8 cellular contexts compared by ENCODE assay signal in genomic region chr11:57761301-57762234, GRCh38. TPM values are rescaled to one million over a fixed set of nuclear protein-coding genes. Genes with fewer than 3 reads are reported as not detected.
A peak's percentile ranks its signal among the peaks of the same experiment; 100 is the strongest.
DNase-seq lines count a peak whose midpoint lies in the region; ATAC-seq, FAIRE-seq and TF ChIP-seq lines count a peak whose summit lies in the region.

Gene CTNND1 (plus strand): TSS chr11:57761802. CDS start chr11:57791479, 29,677 bp downstream.

- peak within 1 kb of the TSS; percentile 70 for H3K27ac Mint-ChIP-seq in activated naive CD8-positive, alpha-beta T cell treated with anti-CD3 and anti-CD28 coated beads, Interleukin-2, amount 50 U/mL, for 24 hours
- peak within 1 kb of the TSS; percentile 99 for H3K27ac Mint-ChIP-seq in glutamatergic neuron (ENCODE audit: unreplicated experiment)

- DNase-seq in A549 (ENCODE audit: low read depth in 1 of 2, low spot score in 1 of 2) (peak; percentile 98 to 99), NCI-H2107 treated with DMSO at 0.1 percent for 48 hours (lab: John Stamatoyannopoulos, UW; ENCODE audit: unreplicated experiment) (peak; percentile 95), glutamatergic neuron (peak; percentile 76), NCI-H1417 (lab: John Stamatoyannopoulos, UW) (no peak)
- DNase-seq in activated naive CD8-positive, alpha-beta T cell treated with anti-CD3 and anti-CD28 coated beads, Interleukin-2, amount 50 U/mL, for 24 hours: no peak

- H3K4me1 ChIP-seq in A549 (peaks cover 22% of the 10 kb centered on the region), neuron (ENCODE audit: insufficient read depth, low read length) (peaks cover 29% of the 10 kb centered on the region)

- H3K27me3 Mint-ChIP-seq in activated naive CD8-positive, alpha-beta T cell treated with anti-CD3 and anti-CD28 coated beads, Interleukin-2, amount 50 U/mL, for 24 hours: no peaks in the 10 kb centered on the region
- H3K27me3 Mint-ChIP-seq in glutamatergic neuron (ENCODE audit: unreplicated experiment): peaks cover 6% of the 10 kb centered on the region

- H3K4me3 ChIP-seq in A549: peak within 1 kb of the TSS; percentile 73
- H3K4me3 ChIP-seq in neuron (ENCODE audit: low read length): peak within 1 kb of the TSS; percentile 85

- no peak for TF ChIP-seq EP300 in A549 (IDR thresholded peaks at IDR 0.05)

- POLR2A ChIA-PET in A549 (lab: Yijun Ruan, JAX): interaction anchor here (1.0 to 3.0 kb wide), 7 partner anchors 10 to 50 kb away, joined by 6 to 28 read pairs (median 17); partner anchors contain the start of genes BTBD18, MED19, SELENOH and TMX2

- H3K36me3 Mint-ChIP-seq in activated naive CD8-positive, alpha-beta T cell treated with anti-CD3 and anti-CD28 coated beads, Interleukin-2, amount 50 U/mL, for 24 hours (ENCODE audit: low read depth): peaks cover 8% of the 10 kb centered on the region
- no peaks in the 10 kb centered on the region for H3K36me3 Mint-ChIP-seq in glutamatergic neuron (ENCODE audit: unreplicated experiment)

- TF ChIP-seq POLR2A in A549 (IDR thresholded peaks at IDR 0.05; ENCODE audit: low read length) (peak; percentile 36), GM15510 (IDR thresholded peaks at IDR 0.05; ENCODE audit: borderline replicate concordance, extremely low read depth, insufficient read length) (peak; percentile 45)

- peak within 1 kb of the TSS; percentile 82 for H3K4me3 Mint-ChIP-seq in activated naive CD8-positive, alpha-beta T cell treated with anti-CD3 and anti-CD28 coated beads, Interleukin-2, amount 50 U/mL, for 24 hours
- peak within 1 kb of the TSS; percentile 96 for H3K4me3 Mint-ChIP-seq in glutamatergic neuron (ENCODE audit: unreplicated experiment)

- no peaks in the 10 kb centered on the region for H3K9me3 Mint-ChIP-seq in activated naive CD8-positive, alpha-beta T cell treated with anti-CD3 and anti-CD28 coated beads, Interleukin-2, amount 50 U/mL, for 24 hours
- H3K9me3 Mint-ChIP-seq in glutamatergic neuron (ENCODE audit: unreplicated experiment): peaks cover 14% of the 10 kb centered on the region

- peak within 1 kb of the TSS; percentile 71 for H2AFZ ChIP-seq in neuron (ENCODE audit: low read depth, low read length)

- TF ChIP-seq CTCF in A549 (IDR thresholded peaks at IDR 0.05) (no peak), glutamatergic neuron (IDR thresholded peaks at IDR 0.05; ENCODE audit: partially characterized antibody, unreplicated experiment) (no peak)

- peak within 1 kb of the TSS; percentile 91 to 97 for H3K27ac ChIP-seq in A549

- no peaks in the 10 kb centered on the region for H3K36me3 ChIP-seq in neuron (ENCODE audit: insufficient read depth, low read length)

- H3K4me2 ChIP-seq in A549: peak within 1 kb of the TSS; percentile 92

- CTCF ChIA-PET in A549 (lab: Yijun Ruan, JAX): interaction anchor here (0.7 to 12.4 kb wide), 11 partner anchors 10 to 1157 kb away, joined by 3 to 216 read pairs (median 5); partner anchors contain the start of gene BTBD18

- peaks cover 28% of the 10 kb centered on the region for H3K4me1 Mint-ChIP-seq in activated naive CD8-positive, alpha-beta T cell treated with anti-CD3 and anti-CD28 coated beads, Interleukin-2, amount 50 U/mL, for 24 hours
- H3K4me1 Mint-ChIP-seq in glutamatergic neuron (ENCODE audit: low read depth, unreplicated experiment): peaks cover 9% of the 10 kb centered on the region

- ATAC-seq in A549 (peak; percentile 98 to 99), HG02840 (IDR thresholded peaks at IDR 0.05; ENCODE audit: low FRiP score, unreplicated experiment) (peak; percentile 69)
- ATAC-seq in activated naive CD8-positive, alpha-beta T cell treated with anti-CD3 and anti-CD28 coated beads, Interleukin-2, amount 50 U/mL, for 24 hours: no peak

- FAIRE-seq in A549 (lab: Jason Lieb, UNC): no peak

- WGBS in A549 (ENCODE audit: missing lambda C conversion rate): 3% methylated on average over 13 of the region's 13 CpGs

- H3K9me3 ChIP-seq in A549: no peaks in the 10 kb centered on the region
- no peaks in the 10 kb centered on the region for H3K9me3 ChIP-seq in neuron (ENCODE audit: low read length)

- peak in 1 of 2 experiments; percentile 28; a peak in 1 of 5 replicates for TF ChIP-seq RAD21 in A549 (conservative IDR thresholded peaks at IDR 0.05 in 1 of 2, IDR thresholded peaks at IDR 0.05 in 1 of 2)

- no peaks in the 10 kb centered on the region for H3K27me3 ChIP-seq in neuron (ENCODE audit: insufficient read depth, low read length)

TF ChIP-seq in A549, 52 proteins besides CTCF, POLR2A, EP300 and RAD21:
- TF ChIP-seq HOXA7 (CRISPR knock-in tag; IDR thresholded peaks at IDR 0.05): 0 out of 2 replicates have a peak, but pooled peaks have one; percentile 10
- TF ChIP-seq PHF8 (IDR thresholded peaks at IDR 0.05; ENCODE audit: borderline replicate concordance, low read depth): peak; percentile 8; the same call in 1 of the 2 replicates
- no peak for TF ChIP-seq TFCP2L1 (CRISPR knock-in tag; IDR thresholded peaks at IDR 0.05)
- TF ChIP-seq, protein P1, sequence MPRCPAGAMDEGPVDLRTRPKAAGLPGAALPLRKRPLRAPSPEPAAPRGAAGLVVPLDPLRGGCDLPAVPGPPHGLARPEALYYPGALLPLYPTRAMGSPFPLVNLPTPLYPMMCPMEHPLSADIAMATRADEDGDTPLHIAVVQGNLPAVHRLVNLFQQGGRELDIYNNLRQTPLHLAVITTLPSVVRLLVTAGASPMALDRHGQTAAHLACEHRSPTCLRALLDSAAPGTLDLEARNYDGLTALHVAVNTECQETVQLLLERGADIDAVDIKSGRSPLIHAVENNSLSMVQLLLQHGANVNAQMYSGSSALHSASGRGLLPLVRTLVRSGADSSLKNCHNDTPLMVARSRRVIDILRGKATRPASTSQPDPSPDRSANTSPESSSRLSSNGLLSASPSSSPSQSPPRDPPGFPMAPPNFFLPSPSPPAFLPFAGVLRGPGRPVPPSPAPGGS (IDR thresholded peaks at IDR 0.05): peak; percentile 72; the same call in 2 of the 3 replicates
- TF ChIP-seq, protein P2, sequence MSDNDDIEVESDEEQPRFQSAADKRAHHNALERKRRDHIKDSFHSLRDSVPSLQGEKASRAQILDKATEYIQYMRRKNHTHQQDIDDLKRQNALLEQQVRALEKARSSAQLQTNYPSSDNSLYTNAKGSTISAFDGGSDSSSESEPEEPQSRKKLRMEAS (IDR thresholded peaks at IDR 0.05): peak; percentile 47; the same call in 1 of the 2 replicates
- peak; percentile 72 to 78; a peak in 4 of 5 replicates for TF ChIP-seq JUN (IDR thresholded peaks at IDR 0.05)
- no peak for TF ChIP-seq ATOH8 (CRISPR knock-in tag; IDR thresholded peaks at IDR 0.05; ENCODE audit: low read depth)
- 0 out of 4 replicates have a peak, but pooled peaks of 1 of the 2 experiments have one; percentile 9 for TF ChIP-seq CEBPB (IDR thresholded peaks at IDR 0.05)
- no peak for TF ChIP-seq RNF2 (IDR thresholded peaks at IDR 0.05; ENCODE audit: borderline replicate concordance, low read depth)
- TF ChIP-seq FOXS1 (CRISPR knock-in tag; IDR thresholded peaks at IDR 0.05): no peak
- TF ChIP-seq, protein P3, sequence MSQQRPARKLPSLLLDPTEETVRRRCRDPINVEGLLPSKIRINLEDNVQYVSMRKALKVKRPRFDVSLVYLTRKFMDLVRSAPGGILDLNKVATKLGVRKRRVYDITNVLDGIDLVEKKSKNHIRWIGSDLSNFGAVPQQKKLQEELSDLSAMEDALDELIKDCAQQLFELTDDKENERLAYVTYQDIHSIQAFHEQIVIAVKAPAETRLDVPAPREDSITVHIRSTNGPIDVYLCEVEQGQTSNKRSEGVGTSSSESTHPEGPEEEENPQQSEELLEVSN (IDR thresholded peaks at IDR 0.05; ENCODE audit: borderline replicate concordance, low read depth): peak; percentile 23; the same call in 1 of the 2 replicates
- TF ChIP-seq ELK1 (IDR thresholded peaks at IDR 0.05; ENCODE audit: low read depth, low read length): no peak
- 0 out of 3 replicates have a peak, but pooled peaks have one; percentile 7 for TF ChIP-seq SMC3 (IDR thresholded peaks at IDR 0.05)
TF ChIP-seq in A549: peak in this region for 8.

RNA-seq across cellular contexts. Expression of gene CTNND1, which starts in this region (rescaled TPM):
- polyA plus RNA-seq in A549 (2011; rRNA removed): 146 and 148 TPM in 2 replicates
- polyA plus RNA-seq in A549 (2012; cell fraction: cytosol; rRNA removed): 54.5 and 62.5 TPM in 2 replicates
- polyA plus RNA-seq in A549 (2012; cell fraction: nucleus; rRNA removed): 107 and 112 TPM in 2 replicates
- polyA plus RNA-seq in A549 (2017; fragmentation: RNase III; extraction: RNeasy Plus Mini Kit Qiagen cat#74134 plus additional on column Dnase treatment): 72.8 to 74.5 TPM (median 74.1 TPM) in 3 replicates
- polyA minus RNA-seq in A549 (2011; rRNA and poly(A)+ RNA removed): 431 and 540 TPM in 2 replicates
- total RNA-seq in glutamatergic neuron (ENCODE audit: unreplicated experiment): 344 TPM

Comparison
In these comparisons a context has a peak if more than half of its experiments do, and no peak if none do; other contexts are left out.
1. DNase-seq: peak in A549 (2 of 2), NCI-H2107 treated with DMSO at 0.1 percent for 48 hours (single experiment) and glutamatergic neuron (single experiment); none in activated naive CD8-positive, alpha-beta T cell treated with anti-CD3 and anti-CD28 coated beads, Interleukin-2, amount 50 U/mL, for 24 hours (single experiment) and NCI-H1417 (0 of 3).